Comparison of ENCODE assay signal across 8 cellular contexts in the genomic region with DNA sequence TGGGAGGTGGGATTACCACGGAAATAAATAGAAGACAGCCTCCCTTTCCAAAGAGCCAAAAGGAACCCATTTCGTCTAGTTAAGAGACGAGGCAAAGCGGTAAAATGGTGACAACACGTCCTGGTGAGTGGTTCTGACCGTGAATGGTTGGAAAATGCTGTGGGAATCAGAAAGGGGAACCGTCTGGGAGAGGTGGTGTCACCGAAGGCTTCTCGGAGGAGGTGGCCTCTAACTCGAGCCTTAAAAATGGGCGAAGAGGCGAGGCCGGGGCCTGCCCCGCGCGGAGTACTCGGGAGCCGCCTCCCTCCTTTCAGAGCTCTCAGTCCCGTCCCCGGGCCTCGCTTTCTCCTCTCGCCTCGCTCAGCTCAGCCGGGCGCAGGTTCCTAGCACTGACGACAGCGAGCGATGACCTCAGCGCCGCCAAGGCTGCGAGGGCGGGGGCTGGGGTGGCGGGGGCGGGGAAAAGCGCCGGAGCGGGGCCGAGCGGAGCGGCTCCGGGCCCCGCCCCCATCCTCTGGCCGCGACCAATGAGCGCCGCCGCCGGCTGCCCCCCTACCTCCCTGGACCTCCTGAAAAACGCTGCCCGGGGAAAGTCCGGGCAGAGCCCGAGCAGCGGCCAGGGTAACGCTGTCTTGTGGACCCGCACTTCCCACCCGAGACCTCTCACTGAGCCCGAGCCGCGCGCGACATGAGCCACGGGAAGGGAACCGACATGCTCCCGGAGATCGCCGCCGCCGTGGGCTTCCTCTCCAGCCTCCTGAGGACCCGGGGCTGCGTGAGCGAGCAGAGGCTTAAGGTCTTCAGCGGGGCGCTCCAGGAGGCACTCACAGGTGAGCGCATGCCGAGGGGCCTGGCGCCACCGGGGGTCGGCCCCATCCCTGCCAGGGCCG. TPM values are rescaled to one million over a fixed set of nuclear protein-coding genes. Genes with fewer than 3 reads are reported as not detected.
DNase-seq lines count a peak whose midpoint lies in the region; ATAC-seq and TF ChIP-seq lines count a peak whose summit lies in the region.

TSS of gene BTG2 (plus strand) at position 601 of the 890 bp plus-strand sequence. CDS start at position 689, 88 bp downstream.

- TF ChIP-seq POLR2A in body of pancreas (IDR thresholded peaks at IDR 0.05) (peak; percentile 100), sigmoid colon (IDR thresholded peaks at IDR 0.05) (peak; percentile 100)

- H3K36me3 ChIP-seq in body of pancreas (replicated peaks in 1 of 2; ENCODE audit: insufficient read depth in 1 of 2, low read depth in 2 of 2) (no peaks in the 10 kb centered on the region), sigmoid colon (peaks cover 8 to 39% (median 15%) of the 10 kb centered on the region in 4 donors)

- peak; percentile 54 for ATAC-seq in GM18858 (IDR thresholded peaks at IDR 0.05; ENCODE audit: unreplicated experiment)
- peak; percentile 61 for ATAC-seq in HG03066 (IDR thresholded peaks at IDR 0.05; ENCODE audit: low read depth, unreplicated experiment)
- peak; percentile 83 for ATAC-seq in body of pancreas

- TF ChIP-seq CTCF in 22Rv1 (IDR thresholded peaks at IDR 0.05) (no peak), body of pancreas (IDR thresholded peaks at IDR 0.05) (peak in 1 of 7 experiments; percentile 13), sigmoid colon (IDR thresholded peaks at IDR 0.05) (no peak)

- peak in 1 of 4 donors; percentile 20 for TF ChIP-seq EP300 in sigmoid colon (IDR thresholded peaks at IDR 0.05)

- H3K27ac ChIP-seq in 22Rv1 (peak within 1 kb of the TSS; percentile 43), body of pancreas (peak within 1 kb of the TSS; percentile 95 to 99 (median 98)), sigmoid colon (peak within 1 kb of the TSS; percentile 96 to 100 (median 100))

- intact Hi-C loops in body of pancreas (cut with DNase I) (no loop called here), sigmoid colon (cut with DNase I) (loop anchor here (1.0 kb wide), 1 partner anchor 31 kb away; no protein-coding TSS in a partner anchor)

- H3K27me3 ChIP-seq in body of pancreas (no peaks in the 10 kb centered on the region), sigmoid colon (no peaks in the 10 kb centered on the region)

- H3K4me3 ChIP-seq in body of pancreas (peak within 1 kb of the TSS; percentile 49 to 84), sigmoid colon (peak within 1 kb of the TSS; percentile 95 to 99 (median 98))

- 2 to 3% methylated on average over 17 to 65 of the region's 79 CpGs for WGBS in body of pancreas, 2 donors
- whole genome bisulfite sequencing in sigmoid colon, 2 donors, result 1 to 2% methylated on average over 79 of the region's 79 CpGs

- H3K9me3 ChIP-seq in body of pancreas (no peaks in the 10 kb centered on the region), sigmoid colon (no peaks in the 10 kb centered on the region)

- H3K4me1 ChIP-seq in body of pancreas (peaks cover 58% of the 10 kb centered on the region), sigmoid colon (peaks cover 0 to 43% (median 38%) of the 10 kb centered on the region in 4 donors)

- DNase-seq in NCI-H2107 treated with DMSO at 0.1 percent for 48 hours (lab: John Stamatoyannopoulos, UW; ENCODE audit: unreplicated experiment) (peak; percentile 97), UCSD-AML1 (lab: John Stamatoyannopoulos, UW; ENCODE audit: unreplicated experiment) (peak; percentile 92), body of pancreas (peak; percentile 95 to 97 (median 96)), iPS DF 19.7 (ENCODE audit: low read depth, low spot score) (peak; percentile 50), sigmoid colon (peak; percentile 98)

RNA-seq across cellular contexts. Expression of gene BTG2, which starts in this region (rescaled TPM):
- total RNA-seq in body of pancreas (100 to 1,000 TPM; 122 to 160 TPM), sigmoid colon (100 to 1,000 TPM in 3 of 4 donors, 10 to 100 TPM in 1; 66.0 to 397 (median 180) TPM)
- polyA plus RNA-seq in sigmoid colon, result 10 to 100 TPM; 37.2 to 81.0 (median 63.7) TPM

Comparison
In these comparisons a context has a peak if more than half of its experiments do, and no peak if none do; other contexts are left out.
1. Peak in every context shown above with its lines: DNase-seq, ATAC-seq, H3K4me3 ChIP-seq and H3K27ac ChIP-seq.
2. H3K27ac ChIP-seq: peak in every context shown above with its lines; median percentile 100 in sigmoid colon; 98 in body of pancreas; 43 in 22Rv1.